In the genomic region with DNA sequence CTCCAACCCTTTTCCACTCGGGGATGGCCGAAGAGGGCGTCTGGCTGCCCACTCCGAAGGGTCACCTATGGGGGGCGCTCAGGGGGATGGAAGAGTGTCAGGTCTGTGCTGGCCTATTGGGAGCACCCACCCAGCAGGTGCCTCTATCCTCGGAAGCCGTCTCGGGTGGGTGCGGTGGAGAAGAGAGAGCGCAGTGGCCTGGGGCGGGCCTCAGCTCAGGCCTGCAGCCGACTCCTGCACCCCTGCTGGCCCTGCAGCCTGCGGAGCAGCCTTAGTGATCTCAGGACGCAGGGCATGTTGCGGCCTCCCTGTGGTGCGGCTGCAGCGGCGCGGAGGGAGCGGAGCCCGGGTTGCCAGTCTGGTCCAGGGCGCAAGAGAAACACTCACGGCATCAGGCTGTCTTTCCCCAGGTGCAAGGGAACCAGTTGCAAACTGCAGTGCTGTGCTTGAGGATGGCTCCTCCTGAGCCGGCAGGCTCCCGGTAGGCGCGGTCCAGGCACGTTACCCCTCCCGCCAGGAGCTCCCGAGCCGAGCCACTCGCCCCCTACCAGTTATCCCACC, we compare ENCODE assay signal across 11 cellular contexts. TPM values are rescaled to one million over a fixed set of nuclear protein-coding genes. Genes with fewer than 3 reads are reported as not detected.
DNase-seq lines count a peak whose midpoint lies in the region; ATAC-seq and TF ChIP-seq lines count a peak whose summit lies in the region.
"Had no signal": no experiment of that assay in that cellular context is flagged by ENCODE, and none has a peak within 500 bp of the region (broad histone marks: within the 10 kb centered on the region; RNA-seq: fewer than 3 reads in every experiment).

No MANE protein-coding gene starts in this region.

- H3K4me3 ChIP-seq in esophagus squamous epithelium (peak overlapping the region; percentile 58 to 74 (median 68)), HAP-1 (no peak overlapping the region; the same call in 1 of the 2 replicates)

- H3K27me3 Mint-ChIP-seq in osteocyte (ENCODE audit: unreplicated experiment) = no peaks in the 10 kb centered on the region

- H3K27me3 ChIP-seq in esophagus squamous epithelium (peaks cover 0 to 98% (median 18%) of the 10 kb centered on the region in 4 donors), HAP-1 (ENCODE audit: low read depth) (no peaks in the 10 kb centered on the region)

- peak overlapping the region; percentile 82 for H3K4me3 Mint-ChIP-seq in osteocyte (ENCODE audit: unreplicated experiment)

- peaks cover 54% of the 10 kb centered on the region for H3K4me1 Mint-ChIP-seq in osteocyte (ENCODE audit: unreplicated experiment)

- in situ Hi-C loops in HAP-1 (cut with MboI; ENCODE audit: low sequenced_read_pairs) = no loop called here

- TF ChIP-seq POLR2A in esophagus squamous epithelium (IDR thresholded peaks at IDR 0.05) = no peak

- 11 to 34% methylated on average over 3 to 5 of the region's 32 CpGs for WGBS in esophagus squamous epithelium, 2 donors

- no peaks in the 10 kb centered on the region for H3K9me3 Mint-ChIP-seq in osteocyte (ENCODE audit: unreplicated experiment)

- no peak overlapping the region for H3K27ac ChIP-seq in esophagus squamous epithelium
- H3K27ac ChIP-seq: neutrophil had no signal

- peaks cover 1% of the 10 kb centered on the region; the same call in 1 of the 2 replicates for H3K36me3 ChIP-seq in ES-I3 (ENCODE audit: insufficient read depth, low read length)
- H3K36me3 ChIP-seq in esophagus squamous epithelium = peaks cover 0 to 16% (median 0%) of the 10 kb centered on the region in 3 donors
- no peaks in the 10 kb centered on the region for H3K36me3 ChIP-seq in HAP-1 (replicated peaks)
- H3K36me3 ChIP-seq: neutrophil had no signal

- no peak for ATAC-seq in HG02885 (IDR thresholded peaks at IDR 0.05; ENCODE audit: poor library complexity, unreplicated experiment)

- peak overlapping the region; percentile 90 for H3K27ac Mint-ChIP-seq in osteocyte (ENCODE audit: unreplicated experiment)

- H3K4me1 ChIP-seq in ES-I3 (ENCODE audit: insufficient read depth, low read length) = no peaks in the 10 kb centered on the region; the same call in 1 of the 2 replicates
- H3K4me1 ChIP-seq in esophagus squamous epithelium = peaks cover 12 to 87% (median 37%) of the 10 kb centered on the region in 3 donors
- H3K4me1 ChIP-seq in HAP-1 = no peaks in the 10 kb centered on the region

- DNase-seq in NCI-H2171 treated with DMSO at 0.1 percent for 48 hours (lab: John Stamatoyannopoulos, UW) (peak; percentile 59), esophagus squamous epithelium (lab: John Stamatoyannopoulos, UW) (no peak), osteocyte (ENCODE audit: extremely low spot score, unreplicated experiment) (no peak), NCI-H2107 (lab: John Stamatoyannopoulos, UW) (no peak), HAP-1 (ENCODE audit: low spot score in 2 of 2) (no peak), epidermal melanocyte (ENCODE audit: insufficient read length, low spot score) (no peak)
- DNase-seq: foreskin melanocyte, NCI-H1048 had no signal

- TF ChIP-seq CTCF in esophagus squamous epithelium (IDR thresholded peaks at IDR 0.05) (no peak), osteocyte (IDR thresholded peaks at IDR 0.05) (peak; percentile 10)

- H3K36me3 Mint-ChIP-seq in osteocyte (ENCODE audit: unreplicated experiment) = peaks cover 9% of the 10 kb centered on the region

- H3K9ac ChIP-seq in ES-I3 (ENCODE audit: low read depth, low read length) = peak overlapping the region; percentile 80

- H3K9me3 ChIP-seq in ES-I3 (ENCODE audit: control insufficient read depth, insufficient read depth, low read length) (no peaks in the 10 kb centered on the region), esophagus squamous epithelium (no peaks in the 10 kb centered on the region), HAP-1 (peaks cover 8% of the 10 kb centered on the region; the same call in 1 of the 2 replicates)
- H3K9me3 ChIP-seq: neutrophil had no signal

- intact Hi-C loops in esophagus squamous epithelium (cut with DNase I) = no loop called here

RNA-seq across cellular contexts. Expression of a gene that starts 1.5 kb away (rescaled TPM):
- total RNA-seq in esophagus squamous epithelium (1 to 10 TPM; 5.0 to 7.6 (median 6.0) TPM), osteocyte (17.1 and 17.5 TPM in 2 replicates)
